In genomic region chr11:16091862-16092261, GRCh38 we compare ENCODE assay signal across 19 cellular contexts.
DNase-seq lines count a peak whose midpoint lies in the region; ATAC-seq, FAIRE-seq and TF ChIP-seq lines count a peak whose summit lies in the region.
"Had no signal": no experiment of that assay in that cellular context is flagged by ENCODE, and none has a peak within 500 bp of the region (broad histone marks: within the 10 kb centered on the region; RNA-seq: fewer than 3 reads in every experiment).

No MANE protein-coding gene starts in this region.

- TF ChIP-seq CTCF in K562 (IDR thresholded peaks at IDR 0.05 in 2 of 3, conservative IDR thresholded peaks at IDR 0.05 in 1 of 3; ENCODE audit: insufficient read depth in 2 of 3, low read depth in 1 of 3, low read length in 3 of 3) (no peak), foreskin keratinocyte (conservative IDR thresholded peaks at IDR 0.05) (no peak), osteocyte (IDR thresholded peaks at IDR 0.05) (no peak), mesothelial cell of epicardium (IDR thresholded peaks at IDR 0.05; ENCODE audit: unreplicated experiment) (no peak), nephron progenitor cell (IDR thresholded peaks at IDR 0.05) (no peak)

- intact Hi-C loops in K562 (cut with micrococcal nuclease), result no loop called here

- peaks cover 0 to 12% of the 10 kb centered on the region in 2 experiments; a peak in 2 of 5 replicates for H3K4me1 ChIP-seq in K562 (replicated peaks in 1 of 2; ENCODE audit: control insufficient read depth in 2 of 2, insufficient read depth in 2 of 2, low read length in 2 of 2)
- H3K4me1 ChIP-seq in foreskin keratinocyte, result peaks cover 17% of the 10 kb centered on the region
- H3K4me1 ChIP-seq: BLaER1 had no signal

- no peak for TF ChIP-seq POLR2A in K562 (conservative IDR thresholded peaks at IDR 0.05)

- POLR2A ChIA-PET in K562 (lab: Yijun Ruan, JAX), result no interaction called here

- H3K4me3 ChIP-seq in K562, result no peak overlapping the region
- H3K4me3 ChIP-seq: BLaER1 had no signal

- H3K9me3 Mint-ChIP-seq in osteocyte (ENCODE audit: unreplicated experiment), result no peaks in the 10 kb centered on the region
- no peaks in the 10 kb centered on the region for H3K9me3 Mint-ChIP-seq in mesothelial cell of epicardium
- H3K9me3 Mint-ChIP-seq in nephron progenitor cell, result no peaks in the 10 kb centered on the region
- H3K9me3 Mint-ChIP-seq: H9 had no signal

- no peak overlapping the region for H3K27ac ChIP-seq in K562 (ENCODE audit: extremely low read depth, low read depth, low read length)
- no peak overlapping the region for H3K27ac ChIP-seq in foreskin keratinocyte
- H3K27ac ChIP-seq: 22Rv1, BLaER1 had no signal

- no peaks in the 10 kb centered on the region for H3K79me2 ChIP-seq in K562 (ENCODE audit: control insufficient read depth, insufficient read depth, low read length)

- H4K20me1 ChIP-seq in K562 (replicated peaks; ENCODE audit: control insufficient read depth, insufficient read depth, low read length), result no peaks in the 10 kb centered on the region
- H4K20me1 ChIP-seq: BLaER1 had no signal

- H2AFZ ChIP-seq in K562 (ENCODE audit: low read depth, low read length), result no peak overlapping the region

- no peaks in the 10 kb centered on the region for H3K9me3 ChIP-seq in K562 (replicated peaks; ENCODE audit: control insufficient read depth, insufficient read depth, low read depth, low read length)
- H3K9me3 ChIP-seq: BLaER1 had no signal

- TF ChIP-seq EP300 in K562 (IDR thresholded peaks at IDR 0.05; ENCODE audit: low read length), result no peak

- no peaks in the 10 kb centered on the region for H3K9me1 ChIP-seq in K562 (ENCODE audit: control insufficient read depth, insufficient read depth, low read length)

- H3K36me3 ChIP-seq in K562 (ENCODE audit: control insufficient read depth, insufficient read depth, low read length), result no peaks in the 10 kb centered on the region
- H3K36me3 ChIP-seq: BLaER1 had no signal

- in situ Hi-C loops in K562 (cut with MboI), result no loop called here

- ATAC-seq in K562, result no peak
- ATAC-seq in foreskin keratinocyte, result peak; percentile 76

- no peak overlapping the region for H3K4me2 ChIP-seq in K562 (ENCODE audit: insufficient read depth, low read length)
- H3K4me2 ChIP-seq: BLaER1 had no signal

- peak; percentile 22 for DNase-seq in NCI-H2227 treated with DMSO at 0.1 percent for 48 hours (lab: John Stamatoyannopoulos, UW)
- DNase-seq in NCI-H2227 (lab: John Stamatoyannopoulos, UW; ENCODE audit: unreplicated experiment), result no peak
- no peak for DNase-seq in K562 (ENCODE audit: extremely low read depth in 1 of 4, low spot score in 3 of 4)
- no peak for DNase-seq in foreskin keratinocyte
- DNase-seq in osteocyte (ENCODE audit: extremely low spot score, unreplicated experiment), result no peak
- DNase-seq in mesothelial cell of epicardium (ENCODE audit: low spot score in 2 of 2, unreplicated experiment in 2 of 2), result no peak
- DNase-seq in middle frontal gyrus (ENCODE audit: extremely low spot score, low spot score), result no peak
- DNase-seq in nephron progenitor cell, result no peak
- DNase-seq: CD4-positive, alpha-beta memory T cell; DMS153; DMS79; GDM1; GOT3; H9 had no signal

- no peak for TF ChIP-seq RAD21 in K562 (CRISPR knock-in tag; conservative IDR thresholded peaks at IDR 0.05 in 1 of 2, IDR thresholded peaks at IDR 0.05 in 1 of 2)

- no peaks in the 10 kb centered on the region for H3K27me3 ChIP-seq in K562 (ENCODE audit: control insufficient read depth in 2 of 2, insufficient read depth in 2 of 2, low read length in 2 of 2)
- no peaks in the 10 kb centered on the region for H3K27me3 ChIP-seq in foreskin keratinocyte
- H3K27me3 ChIP-seq: BLaER1 had no signal

- 64% methylated on average over 1 of the region's 1 CpG for WGBS in K562 (ENCODE audit: insufficient coverage, low coverage, missing lambda C conversion rate)

- BruUV-seq in K562 (replicated peaks; lab: Mats Ljungman, UMichigan), result no TSS peak

- H3K27me3 Mint-ChIP-seq in osteocyte (ENCODE audit: unreplicated experiment) (no peaks in the 10 kb centered on the region), mesothelial cell of epicardium (ENCODE audit: low read depth) (no peaks in the 10 kb centered on the region), nephron progenitor cell (ENCODE audit: low read depth, poor library complexity) (no peaks in the 10 kb centered on the region)
- H3K27me3 Mint-ChIP-seq: CD4-positive, alpha-beta memory T cell had no signal

- H3K36me3 Mint-ChIP-seq in osteocyte (ENCODE audit: unreplicated experiment) (no peaks in the 10 kb centered on the region), mesothelial cell of epicardium (no peaks in the 10 kb centered on the region), nephron progenitor cell (ENCODE audit: low read depth) (peaks cover 3% of the 10 kb centered on the region)
- H3K36me3 Mint-ChIP-seq: CD14-positive monocyte; CD4-positive, alpha-beta memory T cell had no signal

- CTCF ChIA-PET in K562 (lab: Yijun Ruan, JAX; ENCODE audit: low intra/inter-chr PET ratio), result no interaction called here

- no peak for FAIRE-seq in K562 (lab: Jason Lieb, UNC)
- FAIRE-seq: GM12892, GM18507 had no signal

- H3K9ac ChIP-seq in K562 (ENCODE audit: insufficient read depth in 1 of 2, low read depth in 2 of 2, low read length in 2 of 2), result no peak overlapping the region
- H3K9ac ChIP-seq: BLaER1 had no signal

- H3K4me1 Mint-ChIP-seq in osteocyte (ENCODE audit: unreplicated experiment) (peaks cover 31% of the 10 kb centered on the region), mesothelial cell of epicardium (peaks cover 32% of the 10 kb centered on the region), nephron progenitor cell (peaks cover 9% of the 10 kb centered on the region)
- H3K4me1 Mint-ChIP-seq: CD14-positive monocyte; CD4-positive, alpha-beta memory T cell had no signal

- H3K4me3 Mint-ChIP-seq in osteocyte (ENCODE audit: unreplicated experiment) (no peak overlapping the region), mesothelial cell of epicardium (no peak overlapping the region), nephron progenitor cell (no peak overlapping the region)
- H3K4me3 Mint-ChIP-seq: CD14-positive monocyte; CD4-positive, alpha-beta memory T cell; H9 had no signal

- H3K27ac Mint-ChIP-seq in osteocyte (ENCODE audit: unreplicated experiment), result peak overlapping the region; percentile 12
- no peak overlapping the region for H3K27ac Mint-ChIP-seq in mesothelial cell of epicardium
- H3K27ac Mint-ChIP-seq in nephron progenitor cell, result no peak overlapping the region
- H3K27ac Mint-ChIP-seq: CD4-positive, alpha-beta memory T cell; H9 had no signal

TF ChIP-seq in K562, 482 proteins besides CTCF, POLR2A, EP300 and RAD21:
- TF ChIP-seq PBX2 (CRISPR knock-in tag; IDR thresholded peaks at IDR 0.05; ENCODE audit: low read depth) (no peak), PBX2 (tag; conservative IDR thresholded peaks at IDR 0.05; ENCODE audit: low read depth) (0 out of 2 replicates have a peak, but pooled peaks have one; percentile 10), CEBPG (CRISPR knock-in tag; IDR thresholded peaks at IDR 0.05) (no peak), CEBPG (tag; conservative IDR thresholded peaks at IDR 0.05 in 1 of 2, IDR thresholded peaks at IDR 0.05 in 1 of 2) (no peak)
